20 cellular contexts compared by ENCODE assay signal in genomic region chr1:87928623-87929022, GRCh38.
DNase-seq lines count a peak whose midpoint lies in the region; ATAC-seq, FAIRE-seq and TF ChIP-seq lines count a peak whose summit lies in the region.
"Had no signal": no experiment of that assay in that cellular context is flagged by ENCODE, and none has a peak within 500 bp of the region (broad histone marks: within the 10 kb centered on the region; RNA-seq: fewer than 3 reads in every experiment).

No MANE protein-coding gene starts in this region.

- H3K4me1 ChIP-seq in A549 = peaks cover 5% of the 10 kb centered on the region; the same call in 2 of the 3 replicates
- H3K4me1 ChIP-seq: BLaER1 had no signal

- H3K27me3 Mint-ChIP-seq in T-helper 2 cell treated with Interferon-gamma antibody and Interleukin-4, amounts not matched to agents 5 μg/mL and 100 μg/mL, for 36 hours (ENCODE audit: low read depth) = no peaks in the 10 kb centered on the region
- peaks cover 0 to 5% of the 10 kb centered on the region in 2 donors for H3K27me3 Mint-ChIP-seq in natural killer cell (ENCODE audit: low read depth in 2 of 2)
- H3K27me3 Mint-ChIP-seq: CD4-positive, alpha-beta memory T cell had no signal

- TF ChIP-seq CTCF in A549 (IDR thresholded peaks at IDR 0.05) = no peak
- TF ChIP-seq CTCF in natural killer cell (IDR thresholded peaks at IDR 0.05) = no peak

- no peak for TF ChIP-seq EP300 in A549 (IDR thresholded peaks at IDR 0.05)

- FAIRE-seq in A549 (lab: Jason Lieb, UNC) = no peak
- FAIRE-seq: G401.6, GM12892, GM18507, H54, HTR-8/SVneo had no signal

- intact Hi-C loops in natural killer cell (cut with micrococcal nuclease) (no loop called here), posterior vena cava (cut with DNase I) (no loop called here)

- H3K9me3 Mint-ChIP-seq in T-helper 2 cell treated with Interferon-gamma antibody and Interleukin-4, amounts not matched to agents 5 μg/mL and 100 μg/mL, for 36 hours = peaks cover 9% of the 10 kb centered on the region
- H3K9me3 Mint-ChIP-seq in natural killer cell = peaks cover 3 to 9% of the 10 kb centered on the region in 2 donors

- TF ChIP-seq POLR2A in A549 (IDR thresholded peaks at IDR 0.05; ENCODE audit: low read length) = no peak

- H3K4me3 Mint-ChIP-seq in T-helper 2 cell treated with Interferon-gamma antibody and Interleukin-4, amounts not matched to agents 5 μg/mL and 100 μg/mL, for 36 hours = no peak overlapping the region
- no peak overlapping the region for H3K4me3 Mint-ChIP-seq in natural killer cell
- H3K4me3 Mint-ChIP-seq: CD14-positive monocyte; CD4-positive, alpha-beta memory T cell; GM23338 had no signal

- peak overlapping the region; percentile 16; the same call in 1 of the 3 replicates for H3K4me2 ChIP-seq in A549
- H3K4me2 ChIP-seq: BLaER1, GM23338 had no signal

- no peak for ATAC-seq in A549
- peak; percentile 99 for ATAC-seq in left lobe of liver
- no peak for ATAC-seq in natural killer cell
- ATAC-seq: GM23338 had no signal

- H3K9me3 ChIP-seq in A549 = no peaks in the 10 kb centered on the region

- 0% methylated on average over 1 of the region's 1 CpG for WGBS in A549 (ENCODE audit: missing lambda C conversion rate)

- CTCF ChIA-PET in A549 (lab: Yijun Ruan, JAX) = interaction anchor here (1.8 kb wide), 1 partner anchor 602 kb away, joined by 3 read pairs; no protein-coding TSS in a partner anchor

- no peaks in the 10 kb centered on the region for H3K4me1 Mint-ChIP-seq in T-helper 2 cell treated with Interferon-gamma antibody and Interleukin-4, amounts not matched to agents 5 μg/mL and 100 μg/mL, for 36 hours (ENCODE audit: low read depth)
- no peaks in the 10 kb centered on the region for H3K4me1 Mint-ChIP-seq in natural killer cell
- H3K4me1 Mint-ChIP-seq: CD14-positive monocyte; CD4-positive, alpha-beta memory T cell; GM23338 had no signal

- no peaks in the 10 kb centered on the region for H3K36me3 Mint-ChIP-seq in T-helper 2 cell treated with Interferon-gamma antibody and Interleukin-4, amounts not matched to agents 5 μg/mL and 100 μg/mL, for 36 hours (ENCODE audit: low read depth)
- H3K36me3 Mint-ChIP-seq in natural killer cell = peaks cover 8% of the 10 kb centered on the region
- H3K36me3 Mint-ChIP-seq: CD14-positive monocyte; CD4-positive, alpha-beta memory T cell had no signal

- no peak overlapping the region for H3K27ac ChIP-seq in A549
- H3K27ac ChIP-seq: 22Rv1, BLaER1, HL-60 had no signal

- DNase-seq in A549 (ENCODE audit: low read depth in 1 of 2, low spot score in 1 of 2) (no peak), HT-29 (ENCODE audit: low spot score) (peak; percentile 56), left lobe of liver (ENCODE audit: low spot score) (no peak), mucosa of gallbladder (ENCODE audit: low spot score) (peak; percentile 47), natural killer cell (no peak), posterior vena cava (ENCODE audit: low spot score) (no peak)
- no peak for DNase-seq in T-helper 2 cell treated with Interferon-gamma antibody and Interleukin-4, amounts not matched to agents 5 μg/mL and 100 μg/mL, for 36 hours (ENCODE audit: low spot score)
- no peak for DNase-seq in activated T-cell treated with anti-CD3 and anti-CD28 coated beads, Interleukin-2, amount 50 U/mL, for 1 hour
- DNase-seq: CD4-positive, alpha-beta memory T cell; HCEC 1CT had no signal

- POLR2A ChIA-PET in A549 (lab: Yijun Ruan, JAX) = no interaction called here

- H3K27ac Mint-ChIP-seq in T-helper 2 cell treated with Interferon-gamma antibody and Interleukin-4, amounts not matched to agents 5 μg/mL and 100 μg/mL, for 36 hours = no peak overlapping the region
- H3K27ac Mint-ChIP-seq in natural killer cell = no peak overlapping the region
- H3K27ac Mint-ChIP-seq: CD14-positive monocyte; CD4-positive, alpha-beta memory T cell had no signal

- no peak overlapping the region for H3K4me3 ChIP-seq in A549
- H3K4me3 ChIP-seq: BLaER1, GM23338 had no signal

- TF ChIP-seq RAD21 in A549 (conservative IDR thresholded peaks at IDR 0.05 in 1 of 2, IDR thresholded peaks at IDR 0.05 in 1 of 2) = no peak

TF ChIP-seq in A549, 52 proteins besides CTCF, POLR2A, EP300 and RAD21:
- no peak for TF ChIP-seq JUNB (IDR thresholded peaks at IDR 0.05)
- no peak for TF ChIP-seq ZFP36 (IDR thresholded peaks at IDR 0.05; ENCODE audit: borderline replicate concordance, partially characterized antibody)
- no peak for TF ChIP-seq EHMT2 (IDR thresholded peaks at IDR 0.05; ENCODE audit: low read depth)

Comparison
In these comparisons a context has a peak if more than half of its experiments do, and no peak if none do; other contexts are left out.
1. DNase-seq: peak in HT-29 (single experiment) and mucosa of gallbladder (single experiment); none in A549 (0 of 2), left lobe of liver (single experiment), T-helper 2 cell treated with Interferon-gamma antibody and Interleukin-4, amounts not matched to agents 5 μg/mL and 100 μg/mL, for 36 hours (single experiment), activated T-cell treated with anti-CD3 and anti-CD28 coated beads, Interleukin-2, amount 50 U/mL, for 1 hour (single experiment), natural killer cell (single experiment) and posterior vena cava (single experiment).